Comparison of ENCODE assay signal across 8 cellular contexts in genomic region chr2:20351555-20352229, GRCh38. TPM values are rescaled to one million over a fixed set of nuclear protein-coding genes. Genes with fewer than 3 reads are reported as not detected.
DNase-seq lines count a peak whose midpoint lies in the region; ATAC-seq and TF ChIP-seq lines count a peak whose summit lies in the region.

No MANE protein-coding gene starts in this region.

- CTCF ChIA-PET in Panc1 (lab: Charles Lee), result no interaction called here
- CTCF ChIA-PET in activated CD4-positive, alpha-beta memory T cell treated with anti-CD3 and anti-CD28 coated beads for 36 hours (lab: Charles Lee), result interaction anchor here (0.9 to 3.8 kb wide), 6 partner anchors 9 to 299 kb away, joined by 3 to 21 read pairs (median 4); partner anchors contain the start of gene HS1BP3

- H3K36me3 Mint-ChIP-seq in activated CD4-positive, alpha-beta memory T cell treated with anti-CD3 and anti-CD28 coated beads for 36 hours, result peaks cover 23% of the 10 kb centered on the region
- peaks cover 26% of the 10 kb centered on the region for H3K36me3 Mint-ChIP-seq in activated naive CD8-positive, alpha-beta T cell treated with anti-CD3 and anti-CD28 coated beads for 36 hours

- no peaks in the 10 kb centered on the region for H3K27me3 Mint-ChIP-seq in activated CD4-positive, alpha-beta memory T cell treated with anti-CD3 and anti-CD28 coated beads for 36 hours
- H3K27me3 Mint-ChIP-seq in activated naive CD8-positive, alpha-beta T cell treated with anti-CD3 and anti-CD28 coated beads for 36 hours, result peaks cover 4% of the 10 kb centered on the region

- no peaks in the 10 kb centered on the region for H3K27me3 ChIP-seq in Panc1 (ENCODE audit: control insufficient read depth, insufficient read depth, low read length)
- H3K27me3 ChIP-seq in upper lobe of left lung, result no peaks in the 10 kb centered on the region

- no TSS peak for BruUV-seq in Panc1 (replicated peaks; lab: Mats Ljungman, UMichigan)

- WGBS in upper lobe of left lung, 2 donors, result 13 to 23% methylated on average over 13 of the region's 13 CpGs

- peak overlapping the region; percentile 65 to 81 for H3K4me3 ChIP-seq in Panc1 (ENCODE audit: low read depth in 2 of 2, low read length in 2 of 2)
- peak overlapping the region; percentile 36 for H3K4me3 ChIP-seq in iPS-11a (ENCODE audit: low read depth, low read length)
- H3K4me3 ChIP-seq in upper lobe of left lung, result peak overlapping the region; percentile 63 to 90 (median 81)

- H3K27ac Mint-ChIP-seq in activated CD4-positive, alpha-beta memory T cell treated with anti-CD3 and anti-CD28 coated beads for 36 hours, result no peak overlapping the region
- no peak overlapping the region for H3K27ac Mint-ChIP-seq in activated naive CD8-positive, alpha-beta T cell treated with anti-CD3 and anti-CD28 coated beads for 36 hours

- no peak for TF ChIP-seq EP300 in upper lobe of left lung (IDR thresholded peaks at IDR 0.05)

- peaks cover 24% of the 10 kb centered on the region for H3K4me1 Mint-ChIP-seq in activated CD4-positive, alpha-beta memory T cell treated with anti-CD3 and anti-CD28 coated beads for 36 hours (ENCODE audit: low read depth)
- peaks cover 12% of the 10 kb centered on the region for H3K4me1 Mint-ChIP-seq in activated naive CD8-positive, alpha-beta T cell treated with anti-CD3 and anti-CD28 coated beads for 36 hours

- ATAC-seq in Right ventricle myocardium superior (ENCODE audit: poor library complexity) (peak; percentile 2), left ventricle myocardium superior (no peak), Panc1 (peak; percentile 1; the same call in 1 of the 2 replicates), upper lobe of left lung (ENCODE audit: low FRiP score in 2 of 2) (peak in 1 of 2 donors; percentile 5)

- TF ChIP-seq CTCF in Panc1 (IDR thresholded peaks at IDR 0.05) (no peak), upper lobe of left lung (IDR thresholded peaks at IDR 0.05) (no peak)

- intact Hi-C loops in Right ventricle myocardium superior (cut with DNase I), result no loop called here
- intact Hi-C loops in left ventricle myocardium superior (cut with micrococcal nuclease), result no loop called here
- intact Hi-C loops in Panc1 (cut with micrococcal nuclease; ENCODE audit: unreplicated experiment), result no loop called here
- intact Hi-C loops in activated CD4-positive, alpha-beta memory T cell treated with anti-CD3 and anti-CD28 coated beads for 36 hours (cut with micrococcal nuclease), result loop anchor here (1.0 to 5.0 kb wide), 4 partner anchors 14 to 1004 kb away; partner anchors contain the start of genes HS1BP3 and LDAH

- no peak overlapping the region for H3K4me3 Mint-ChIP-seq in activated CD4-positive, alpha-beta memory T cell treated with anti-CD3 and anti-CD28 coated beads for 36 hours
- H3K4me3 Mint-ChIP-seq in activated naive CD8-positive, alpha-beta T cell treated with anti-CD3 and anti-CD28 coated beads for 36 hours, result no peak overlapping the region

- H3K9me3 Mint-ChIP-seq in activated CD4-positive, alpha-beta memory T cell treated with anti-CD3 and anti-CD28 coated beads for 36 hours, result no peaks in the 10 kb centered on the region
- H3K9me3 Mint-ChIP-seq in activated naive CD8-positive, alpha-beta T cell treated with anti-CD3 and anti-CD28 coated beads for 36 hours, result no peaks in the 10 kb centered on the region

- H3K36me3 ChIP-seq in Panc1 (ENCODE audit: control insufficient read depth, insufficient read depth, low read length) (no peaks in the 10 kb centered on the region; the same call in 1 of the 2 replicates), upper lobe of left lung (no peaks in the 10 kb centered on the region)

- no peak for DNase-seq in Right ventricle myocardium superior
- DNase-seq in left ventricle myocardium superior, result no peak
- no peak for DNase-seq in Panc1 (ENCODE audit: low read depth, low spot score)
- DNase-seq in upper lobe of left lung, result peak in 1 of 2 donors; percentile 36
- DNase-seq in KG1 (lab: John Stamatoyannopoulos, UW), result no peak
- DNase-seq in activated CD4-positive, alpha-beta memory T cell treated with anti-CD3 and anti-CD28 coated beads for 36 hours, result no peak
- no peak for DNase-seq in activated naive CD8-positive, alpha-beta T cell treated with anti-CD3 and anti-CD28 coated beads for 36 hours

- H3K27ac ChIP-seq in Panc1 (ENCODE audit: low read length) (peak overlapping the region; percentile 98), upper lobe of left lung (peak overlapping the region; percentile 93 to 99 (median 98))

- POLR2A ChIA-PET in Panc1 (lab: Charles Lee), result no interaction called here
- POLR2A ChIA-PET in activated CD4-positive, alpha-beta memory T cell treated with anti-CD3 and anti-CD28 coated beads for 36 hours (lab: Charles Lee), result interaction anchor here (0.6 to 4.7 kb wide), 5 partner anchors 9 to 96 kb away, joined by 3 to 50 read pairs (median 5); partner anchors contain the start of gene RHOB

- in situ Hi-C loops in Panc1 (cut with HindIII; ENCODE audit: low pct_unique_long_range_greater_than_20kb, low sequenced_read_pairs), result no loop called here

- no peaks in the 10 kb centered on the region for H3K9me3 ChIP-seq in Panc1 (ENCODE audit: control insufficient read depth, insufficient read depth, low read depth, low read length)
- no peaks in the 10 kb centered on the region for H3K9me3 ChIP-seq in upper lobe of left lung

- no peak for TF ChIP-seq POLR2A in upper lobe of left lung (IDR thresholded peaks at IDR 0.05)

- H3K4me1 ChIP-seq in Panc1 (ENCODE audit: control insufficient read depth, insufficient read depth, low read length), result peaks cover 40% of the 10 kb centered on the region
- H3K4me1 ChIP-seq in upper lobe of left lung, result peaks cover 31 to 37% (median 36%) of the 10 kb centered on the region in 4 donors

RNA-seq across cellular contexts. Expression of gene PUM2, which starts 1.0 kb away (rescaled TPM):
- total RNA-seq in Right ventricle myocardium superior, result 70.9 TPM
- total RNA-seq in left ventricle myocardium superior, result 80.6 TPM
- 85.6 TPM for total RNA-seq in Panc1 (2021; ENCODE audit: unreplicated experiment)
- 30.1 TPM for polyA plus RNA-seq in Panc1 (2012; ENCODE audit: insufficient read length)
- total RNA-seq in upper lobe of left lung, result 100 to 1,000 TPM in 1 of 6 donors, 10 to 100 TPM in 5; 33.1 to 114 (median 86.6) TPM
- 100 to 1,000 TPM; 122 TPM for total RNA-seq in activated CD4-positive, alpha-beta memory T cell treated with anti-CD3 and anti-CD28 coated beads for 36 hours
- total RNA-seq in activated naive CD8-positive, alpha-beta T cell treated with anti-CD3 and anti-CD28 coated beads for 36 hours, result 100 to 1,000 TPM; 107 to 108 TPM
